9 cellular contexts compared by ENCODE assay signal in the genomic region with DNA sequence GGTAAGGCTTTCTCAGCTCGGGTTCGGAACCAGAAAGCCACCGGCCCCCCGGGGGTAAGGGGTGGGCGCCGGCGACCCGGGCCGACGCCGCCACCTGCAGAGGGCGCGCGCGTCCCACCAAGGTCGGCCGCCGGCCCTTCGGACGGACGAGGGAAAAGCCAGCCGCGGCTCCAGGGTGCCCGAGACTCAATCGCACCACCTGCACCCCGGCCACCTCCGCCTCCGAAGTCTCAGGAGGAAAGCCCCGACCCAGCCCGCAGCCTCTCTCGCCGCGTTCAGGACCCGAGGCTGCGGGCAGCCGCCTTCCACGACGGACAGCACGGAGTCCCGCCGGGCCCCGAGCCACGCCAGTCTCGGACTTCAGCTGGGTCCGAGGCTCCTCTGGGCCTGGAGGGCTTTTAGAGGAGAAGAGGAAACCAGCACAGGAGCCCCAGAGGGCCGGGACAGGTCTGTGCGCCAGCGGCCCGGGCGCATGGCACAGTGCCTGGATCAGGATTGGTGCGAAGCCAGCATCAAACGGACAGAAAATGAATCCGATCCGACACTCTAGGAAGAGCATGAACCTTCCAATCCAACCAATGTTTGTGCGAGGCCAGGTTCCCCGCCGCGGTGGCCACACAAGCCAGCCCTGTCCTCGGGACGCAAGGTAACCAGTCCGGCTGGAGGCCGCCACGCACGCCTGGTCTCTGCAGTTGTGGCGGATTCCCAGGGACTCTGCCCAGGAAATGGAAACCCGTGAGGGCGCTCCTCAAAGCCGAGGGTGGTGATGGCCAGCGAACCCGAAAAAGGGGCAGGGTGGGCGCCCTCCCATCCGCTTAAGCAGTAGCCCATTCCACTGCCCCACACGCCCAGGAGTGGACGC. TPM values are rescaled to one million over a fixed set of nuclear protein-coding genes. Genes with fewer than 3 reads are reported as not detected.
DNase-seq lines count a peak whose midpoint lies in the region; ATAC-seq and TF ChIP-seq lines count a peak whose summit lies in the region.
"Had no signal": no experiment of that assay in that cellular context is flagged by ENCODE, and none has a peak within 500 bp of the region (broad histone marks: within the 10 kb centered on the region; RNA-seq: fewer than 3 reads in every experiment).

No MANE protein-coding gene starts in this region.

- TF ChIP-seq CTCF in A673 (conservative IDR thresholded peaks at IDR 0.05; ENCODE audit: low read depth, low read length), result peak; percentile 68
- TF ChIP-seq CTCF in GM12865 (IDR thresholded peaks at IDR 0.05; ENCODE audit: insufficient read depth, low read depth, low read length, missing control alignments), result peak; percentile 65
- peak; percentile 86 for TF ChIP-seq CTCF in RWPE2 (IDR thresholded peaks at IDR 0.05; ENCODE audit: poor library complexity, severe bottlenecking)
- peak; percentile 74 for TF ChIP-seq CTCF in foreskin keratinocyte (conservative IDR thresholded peaks at IDR 0.05)
- TF ChIP-seq CTCF in osteocyte (IDR thresholded peaks at IDR 0.05), result peak; percentile 83

- H3K27me3 ChIP-seq in A673 (replicated peaks; ENCODE audit: insufficient read depth, low read depth, low read length, poor library complexity) (peaks cover 22% of the 10 kb centered on the region), RWPE2 (ENCODE audit: insufficient read depth, poor library complexity, severe bottlenecking) (peaks cover 62% of the 10 kb centered on the region), foreskin keratinocyte (peaks cover 72% of the 10 kb centered on the region)

- intact Hi-C loops in A673 (cut with micrococcal nuclease; ENCODE audit: unreplicated experiment), result loop anchor here (5.0 kb wide), 3 partner anchors 47 to 202 kb away; a partner anchor contains a TSS

- POLR2A ChIA-PET in A673 (lab: Charles Lee; ENCODE audit: low non-redundant PET), result no interaction called here

- H3K4me1 ChIP-seq in A673 (ENCODE audit: insufficient read depth, low read length, poor library complexity, severe bottlenecking) (peaks cover 52% of the 10 kb centered on the region), RWPE2 (ENCODE audit: insufficient read depth, poor library complexity, severe bottlenecking) (peaks cover 4% of the 10 kb centered on the region), foreskin keratinocyte (no peaks in the 10 kb centered on the region)

- no TSS peak for BruUV-seq in A673 (replicated peaks; lab: Mats Ljungman, UMichigan)

- no peak overlapping the region for H3K27ac Mint-ChIP-seq in osteocyte (ENCODE audit: unreplicated experiment)

- no peak overlapping the region for H3K27ac ChIP-seq in A673 (ENCODE audit: low read depth, low read length, poor library complexity, severe bottlenecking)
- H3K27ac ChIP-seq in RWPE2 (ENCODE audit: poor library complexity, severe bottlenecking), result no peak overlapping the region
- no peak overlapping the region for H3K27ac ChIP-seq in foreskin keratinocyte

- ATAC-seq in RWPE2 (ENCODE audit: low read depth) (peak; percentile 36; the same call in 2 of the 3 replicates), foreskin keratinocyte (no peak), GM21576 (IDR thresholded peaks at IDR 0.05; ENCODE audit: unreplicated experiment) (no peak)

- H3K27me3 Mint-ChIP-seq in osteocyte (ENCODE audit: unreplicated experiment), result peaks cover 43% of the 10 kb centered on the region

- peak; percentile 56 for DNase-seq in A673 (ENCODE audit: low spot score)
- DNase-seq in GM12865 (ENCODE audit: low read depth), result peak; percentile 52
- no peak for DNase-seq in RWPE2 (ENCODE audit: low spot score)
- no peak for DNase-seq in foreskin keratinocyte
- DNase-seq in osteocyte (ENCODE audit: extremely low spot score, unreplicated experiment), result no peak
- DNase-seq in NOMO-1 treated with dmso at 0.1 percent for 144 hours (lab: John Stamatoyannopoulos, UW; ENCODE audit: unreplicated experiment), result no peak
- no peak for DNase-seq in AML-193 (lab: John Stamatoyannopoulos, UW)

- H3K4me3 Mint-ChIP-seq in osteocyte (ENCODE audit: unreplicated experiment), result no peak overlapping the region

- no peaks in the 10 kb centered on the region for H3K9me3 Mint-ChIP-seq in osteocyte (ENCODE audit: unreplicated experiment)

- no peaks in the 10 kb centered on the region for H3K9me3 ChIP-seq in A673 (ENCODE audit: low read depth, low read length, poor library complexity, severe bottlenecking)
- H3K9me3 ChIP-seq in RWPE2 (ENCODE audit: severe bottlenecking), result no peaks in the 10 kb centered on the region

- peaks cover 18% of the 10 kb centered on the region for H3K4me1 Mint-ChIP-seq in osteocyte (ENCODE audit: unreplicated experiment)

- peaks cover 3% of the 10 kb centered on the region for H3K36me3 Mint-ChIP-seq in osteocyte (ENCODE audit: unreplicated experiment)

- H3K36me3 ChIP-seq in A673 (ENCODE audit: insufficient read depth, low read length, poor library complexity, severe bottlenecking), result peaks cover 15% of the 10 kb centered on the region
- H3K36me3 ChIP-seq in RWPE2 (ENCODE audit: low read depth), result no peaks in the 10 kb centered on the region

- peak overlapping the region; percentile 21 for H3K4me3 ChIP-seq in A673 (ENCODE audit: low read depth, low read length, poor library complexity, severe bottlenecking)
- H3K4me3 ChIP-seq in GM12865 (ENCODE audit: low read depth, low read length), result no peak overlapping the region
- no peak overlapping the region for H3K4me3 ChIP-seq in RWPE2 (ENCODE audit: severe bottlenecking)

- CTCF ChIA-PET in A673 (lab: Charles Lee), result interaction anchor here (0.6 to 2.0 kb wide), 5 partner anchors 12 to 293 kb away, joined by 3 to 6 read pairs (median 3); a partner anchor contains a TSS

RNA-seq across cellular contexts. Expression of a gene that starts 6.7 kb away (rescaled TPM):
- total RNA-seq in A673 (2021) (24.5 and 27.0 TPM in 2 replicates), foreskin keratinocyte (2.9 and 4.5 TPM in 2 replicates), osteocyte (5.4 and 6.3 TPM in 2 replicates)
- 4.5 and 4.7 TPM in 2 replicates for polyA plus RNA-seq in foreskin keratinocyte

RNA-seq across cellular contexts. Expression of a gene that starts 12.2 kb away (rescaled TPM):
- 59.5 and 66.4 TPM in 2 replicates for total RNA-seq in A673 (2021)
- 5.9 and 6.9 TPM in 2 replicates for total RNA-seq in foreskin keratinocyte
- polyA plus RNA-seq in foreskin keratinocyte, result 3.5 and 4.3 TPM in 2 replicates
- 9.9 and 12.7 TPM in 2 replicates for total RNA-seq in osteocyte

RNA-seq across cellular contexts. Expression of a gene that starts 49.1 kb away (rescaled TPM):
- total RNA-seq in A673 (2021) (42.6 and 45.5 TPM in 2 replicates), foreskin keratinocyte (10.5 and 12.4 TPM in 2 replicates), osteocyte (21.4 and 23.2 TPM in 2 replicates)
- polyA plus RNA-seq in foreskin keratinocyte, result 7.6 and 7.8 TPM in 2 replicates

RNA-seq across cellular contexts. Expression of a gene that starts 59.4 kb away (rescaled TPM):
- not detected in 2 replicates for total RNA-seq in A673 (2021)
- not detected in 2 replicates for total RNA-seq in foreskin keratinocyte
- not detected in 2 replicates for polyA plus RNA-seq in foreskin keratinocyte
- not detected in 2 replicates for total RNA-seq in osteocyte
- total RNA-seq: dermis microvascular lymphatic vessel endothelial cell had no signal

Comparison
In these comparisons a context has a peak if more than half of its experiments do, and no peak if none do; other contexts are left out.
1. DNase-seq: peak in A673 (single experiment) and GM12865 (single experiment); none in RWPE2 (single experiment), foreskin keratinocyte (0 of 2), osteocyte (single experiment), NOMO-1 treated with dmso at 0.1 percent for 144 hours (single experiment) and AML-193 (0 of 2).
2. Peak in every context shown above with its lines, with median percentiles within 50 percentile points of each other: CTCF ChIP-seq.